In the genomic region with DNA sequence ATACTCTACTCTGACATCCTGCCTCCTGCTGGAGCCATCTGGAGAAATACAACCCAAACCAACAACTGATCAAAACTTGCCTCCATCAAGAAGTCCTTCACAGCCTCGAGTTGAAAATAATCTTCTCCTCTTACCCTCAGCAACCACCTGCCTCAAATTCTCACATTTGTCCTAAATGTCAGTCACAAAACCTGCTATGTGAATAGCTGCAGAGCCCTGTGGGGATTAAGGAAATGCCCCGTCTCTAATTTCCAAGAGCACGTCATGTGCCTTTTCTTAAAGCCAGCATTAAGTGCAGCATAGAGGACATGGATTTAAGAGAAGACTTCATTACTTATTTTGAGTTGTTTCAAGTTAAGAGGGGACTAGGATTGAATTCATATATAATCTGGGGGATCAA, we compare ENCODE assay signal across 21 cellular contexts.
"Had no signal": no experiment of that assay in that cellular context is flagged by ENCODE, and none has a peak within 500 bp of the region (broad histone marks: within the 10 kb centered on the region; RNA-seq: fewer than 3 reads in every experiment).

No MANE protein-coding gene starts in this region.

- H3K36me3 ChIP-seq: gastrocnemius medialis, neural progenitor cell, upper lobe of right lung had no signal

- H3K27ac ChIP-seq: body of pancreas, gastrocnemius medialis, neural progenitor cell, upper lobe of right lung had no signal

- H3K27me3 ChIP-seq: body of pancreas, esophagus muscularis mucosa, gastrocnemius medialis, neural progenitor cell, upper lobe of right lung had no signal

- H3K27ac Mint-ChIP-seq: activated CD8-positive, alpha-beta T cell treated with anti-CD3 and anti-CD28 coated beads, Interleukin-2, amount 10 ng/mL, durations not matched to agents 7 days and 5 days; activated naive CD4-positive, alpha-beta T cell treated with anti-CD3 and anti-CD28 coated beads, Interleukin-2, amount 50 U/mL, for 24 hours; effector memory CD8-positive, alpha-beta T cell; naive thymus-derived CD8-positive, alpha-beta T cell; neural progenitor cell had no signal

- H3K4me1 ChIP-seq: body of pancreas, gastrocnemius medialis, neural progenitor cell, upper lobe of right lung had no signal

- H3K4me1 Mint-ChIP-seq: activated naive CD4-positive, alpha-beta T cell treated with anti-CD3 and anti-CD28 coated beads, Interleukin-2, amount 50 U/mL, for 24 hours; naive thymus-derived CD8-positive, alpha-beta T cell; neural progenitor cell had no signal

- H3K4me2 ChIP-seq: neural progenitor cell had no signal

- ATAC-seq: activated CD8-positive, alpha-beta T cell treated with anti-CD3 and anti-CD28 coated beads, Interleukin-2, amount 10 ng/mL, durations not matched to agents 7 days and 5 days; body of pancreas; effector memory CD8-positive, alpha-beta T cell; gastrocnemius medialis; left colon; naive thymus-derived CD8-positive, alpha-beta T cell; sciatic nerve; upper lobe of right lung had no signal

- H3K36me3 Mint-ChIP-seq: activated naive CD4-positive, alpha-beta T cell treated with anti-CD3 and anti-CD28 coated beads, Interleukin-2, amount 50 U/mL, for 24 hours; naive thymus-derived CD8-positive, alpha-beta T cell; neural progenitor cell had no signal

- H3K4me3 Mint-ChIP-seq: activated CD8-positive, alpha-beta T cell treated with anti-CD3 and anti-CD28 coated beads, Interleukin-2, amount 10 ng/mL, durations not matched to agents 7 days and 5 days; activated naive CD4-positive, alpha-beta T cell treated with anti-CD3 and anti-CD28 coated beads, Interleukin-2, amount 50 U/mL, for 24 hours; effector memory CD8-positive, alpha-beta T cell; naive thymus-derived CD8-positive, alpha-beta T cell; neural progenitor cell had no signal

- H3K9me3 Mint-ChIP-seq: activated naive CD4-positive, alpha-beta T cell treated with anti-CD3 and anti-CD28 coated beads, Interleukin-2, amount 50 U/mL, for 24 hours; neural progenitor cell had no signal

- H3K4me3 ChIP-seq: body of pancreas, esophagus muscularis mucosa, gastrocnemius medialis, neural progenitor cell, upper lobe of right lung had no signal

- DNase-seq: activated CD4-positive, alpha-beta T cell treated with anti-CD3 and anti-CD28 coated beads for 1 hour; activated CD4-positive, alpha-beta T cell treated with anti-CD3 and anti-CD28 coated beads, Interleukin-2, amount 50 U/mL, for 1 hour; activated CD8-positive, alpha-beta T cell treated with anti-CD3 and anti-CD28 coated beads, Interleukin-2, amount 10 ng/mL, durations not matched to agents 7 days and 5 days; activated gamma-delta T cell treated with Interleukin-2 at 50 U/mL for 16 hours; activated T-cell treated with anti-CD3 and anti-CD28 coated beads, Interleukin-2, amount 50 U/mL, for 1 hour; anterior cingulate cortex; body of pancreas; effector memory CD8-positive, alpha-beta T cell; gastrocnemius medialis; left colon; mesenchymal stem cell; naive thymus-derived CD8-positive, alpha-beta T cell; posterior cingulate gyrus; stimulated activated CD4-positive, alpha-beta T cell treated with anti-CD3 and anti-CD28 coated beads, Interleukin-4, amount 100 ng/mL, for 1 hour; stimulated activated naive CD4-positive, alpha-beta T cell; T-helper 9 cell; upper lobe of right lung had no signal

- H3K27me3 Mint-ChIP-seq: activated naive CD4-positive, alpha-beta T cell treated with anti-CD3 and anti-CD28 coated beads, Interleukin-2, amount 50 U/mL, for 24 hours; effector memory CD8-positive, alpha-beta T cell; naive thymus-derived CD8-positive, alpha-beta T cell had no signal
